ENCODE assay signal across 1 cellular context in genomic region chr2:172427990-172428840, GRCh38.
A peak's percentile ranks its signal among the peaks of the same experiment; 100 is the strongest.
TF ChIP-seq lines count a peak whose summit lies in the region.

No MANE protein-coding gene starts in this region.

TF ChIP-seq in HepG2, 621 proteins besides CTCF, POLR2A, EP300 and RAD21 (continued from another document and continues in another):
- no peak for TF ChIP-seq ARID5B (CRISPR knock-in tag; IDR thresholded peaks at IDR 0.05)
- TF ChIP-seq TRAFD1 (CRISPR knock-in tag; IDR thresholded peaks at IDR 0.05; ENCODE audit: borderline replicate concordance), result no peak
- TF ChIP-seq ZNF232 (CRISPR knock-in tag; IDR thresholded peaks at IDR 0.05; ENCODE audit: borderline replicate concordance), result peak; percentile 68; the same call in 1 of the 2 replicates
- no peak for TF ChIP-seq ZNF724P (CRISPR knock-in tag; IDR thresholded peaks at IDR 0.05; ENCODE audit: borderline replicate concordance)
- TF ChIP-seq MAFF (IDR thresholded peaks at IDR 0.05; ENCODE audit: low read depth, low read length), result no peak
- TF ChIP-seq ZNF788 (CRISPR knock-in tag; IDR thresholded peaks at IDR 0.05; ENCODE audit: borderline replicate concordance), result peak; percentile 43; the same call in 1 of the 2 replicates
- peak; percentile 85 for TF ChIP-seq PHF21A (CRISPR knock-in tag; IDR thresholded peaks at IDR 0.05)
- TF ChIP-seq ZEB1 (IDR thresholded peaks at IDR 0.05; ENCODE audit: insufficient replicate concordance, low read depth), result peak; percentile 82
- TF ChIP-seq, protein P1, sequence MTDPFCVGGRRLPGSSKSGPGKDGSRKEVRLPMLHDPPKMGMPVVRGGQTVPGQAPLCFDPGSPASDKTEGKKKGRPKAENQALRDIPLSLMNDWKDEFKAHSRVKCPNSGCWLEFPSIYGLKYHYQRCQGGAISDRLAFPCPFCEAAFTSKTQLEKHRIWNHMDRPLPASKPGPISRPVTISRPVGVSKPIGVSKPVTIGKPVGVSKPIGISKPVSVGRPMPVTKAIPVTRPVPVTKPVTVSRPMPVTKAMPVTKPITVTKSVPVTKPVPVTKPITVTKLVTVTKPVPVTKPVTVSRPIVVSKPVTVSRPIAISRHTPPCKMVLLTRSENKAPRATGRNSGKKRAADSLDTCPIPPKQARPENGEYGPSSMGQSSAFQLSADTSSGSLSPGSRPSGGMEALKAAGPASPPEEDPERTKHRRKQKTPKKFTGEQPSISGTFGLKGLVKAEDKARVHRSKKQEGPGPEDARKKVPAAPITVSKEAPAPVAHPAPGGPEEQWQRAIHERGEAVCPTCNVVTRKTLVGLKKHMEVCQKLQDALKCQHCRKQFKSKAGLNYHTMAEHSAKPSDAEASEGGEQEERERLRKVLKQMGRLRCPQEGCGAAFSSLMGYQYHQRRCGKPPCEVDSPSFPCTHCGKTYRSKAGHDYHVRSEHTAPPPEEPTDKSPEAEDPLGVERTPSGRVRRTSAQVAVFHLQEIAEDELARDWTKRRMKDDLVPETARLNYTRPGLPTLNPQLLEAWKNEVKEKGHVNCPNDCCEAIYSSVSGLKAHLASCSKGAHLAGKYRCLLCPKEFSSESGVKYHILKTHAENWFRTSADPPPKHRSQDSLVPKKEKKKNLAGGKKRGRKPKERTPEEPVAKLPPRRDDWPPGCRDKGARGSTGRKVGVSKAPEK (CRISPR knock-in tag; IDR thresholded peaks at IDR 0.05; ENCODE audit: borderline replicate concordance), result no peak
- peak; percentile 56 for TF ChIP-seq ZNF687 (CRISPR knock-in tag; IDR thresholded peaks at IDR 0.05)
- TF ChIP-seq, protein P2, sequence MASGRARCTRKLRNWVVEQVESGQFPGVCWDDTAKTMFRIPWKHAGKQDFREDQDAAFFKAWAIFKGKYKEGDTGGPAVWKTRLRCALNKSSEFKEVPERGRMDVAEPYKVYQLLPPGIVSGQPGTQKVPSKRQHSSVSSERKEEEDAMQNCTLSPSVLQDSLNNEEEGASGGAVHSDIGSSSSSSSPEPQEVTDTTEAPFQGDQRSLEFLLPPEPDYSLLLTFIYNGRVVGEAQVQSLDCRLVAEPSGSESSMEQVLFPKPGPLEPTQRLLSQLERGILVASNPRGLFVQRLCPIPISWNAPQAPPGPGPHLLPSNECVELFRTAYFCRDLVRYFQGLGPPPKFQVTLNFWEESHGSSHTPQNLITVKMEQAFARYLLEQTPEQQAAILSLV (CRISPR knock-in tag; IDR thresholded peaks at IDR 0.05; ENCODE audit: borderline replicate concordance), result no peak
- TF ChIP-seq ZKSCAN5 (CRISPR knock-in tag; IDR thresholded peaks at IDR 0.05), result no peak; the same call in 1 of the 2 replicates
- TF ChIP-seq SRSF4 (IDR thresholded peaks at IDR 0.05; ENCODE audit: low read depth, low read length, poor library complexity, severe bottlenecking), result no peak
- peak; percentile 42; the same call in 1 of the 2 replicates for TF ChIP-seq HNF4G (IDR thresholded peaks at IDR 0.05; ENCODE audit: borderline replicate concordance, low read depth, low read length)
- no peak for TF ChIP-seq HNF4G (CRISPR knock-in tag; IDR thresholded peaks at IDR 0.05; ENCODE audit: borderline replicate concordance, low read depth)
- TF ChIP-seq, protein P3, sequence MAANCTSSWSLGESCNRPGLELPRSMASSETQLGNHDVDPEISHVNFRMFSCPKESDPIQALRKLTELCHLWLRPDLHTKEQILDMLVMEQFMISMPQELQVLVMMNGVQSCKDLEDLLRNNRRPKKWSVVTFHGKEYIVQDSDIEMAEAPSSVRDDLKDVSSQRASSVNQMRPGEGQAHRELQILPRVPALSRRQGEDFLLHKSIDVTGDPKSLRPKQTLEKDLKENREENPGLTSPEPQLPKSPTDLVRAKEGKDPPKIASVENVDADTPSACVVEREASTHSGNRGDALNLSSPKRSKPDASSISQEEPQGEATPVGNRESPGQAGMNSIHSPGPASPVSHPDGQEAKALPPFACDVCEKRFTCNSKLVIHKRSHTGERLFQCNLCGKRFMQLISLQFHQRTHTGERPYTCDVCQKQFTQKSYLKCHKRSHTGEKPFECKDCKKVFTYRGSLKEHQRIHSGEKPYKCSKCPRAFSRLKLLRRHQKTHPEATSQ (CRISPR knock-in tag; IDR thresholded peaks at IDR 0.05; ENCODE audit: borderline replicate concordance), result 0 out of 2 replicates have a peak, but pooled peaks have one; percentile 21
- no peak for TF ChIP-seq ZNF382 (CRISPR knock-in tag; IDR thresholded peaks at IDR 0.05; ENCODE audit: borderline replicate concordance)
- TF ChIP-seq KDM4B (CRISPR knock-in tag; IDR thresholded peaks at IDR 0.05), result no peak
- TF ChIP-seq LCORL (IDR thresholded peaks at IDR 0.05), result no peak
- 0 out of 2 replicates have a peak, but pooled peaks have one; percentile 47 for TF ChIP-seq LCORL (CRISPR knock-in tag; IDR thresholded peaks at IDR 0.05)
- no peak for TF ChIP-seq SUZ12 (IDR thresholded peaks at IDR 0.05; ENCODE audit: low read depth, low read length)
- TF ChIP-seq, protein P4, sequence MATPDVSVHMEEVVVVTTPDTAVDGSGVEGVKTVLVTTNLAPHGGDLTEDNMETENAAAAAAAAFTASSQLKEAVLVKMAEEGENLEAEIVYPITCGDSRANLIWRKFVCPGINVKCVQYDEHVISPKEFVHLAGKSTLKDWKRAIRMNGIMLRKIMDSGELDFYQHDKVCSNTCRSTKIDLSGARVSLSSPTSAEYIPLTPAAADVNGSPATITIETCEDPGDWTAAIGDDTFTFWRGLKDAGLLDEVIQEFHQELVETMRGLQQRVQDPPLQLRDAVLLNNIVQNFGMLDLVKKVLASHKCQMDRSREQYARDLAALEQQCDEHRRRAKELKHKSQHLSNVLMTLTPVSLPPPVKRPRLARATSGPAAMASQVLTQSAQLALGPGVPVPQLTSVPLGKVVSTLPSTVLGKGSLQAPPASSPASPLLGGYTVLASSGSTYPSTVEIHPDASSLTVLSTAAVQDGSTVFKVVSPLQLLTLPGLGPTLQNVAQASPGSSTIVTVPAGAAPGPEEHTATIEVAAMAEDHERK (CRISPR knock-in tag; IDR thresholded peaks at IDR 0.05; ENCODE audit: low read depth), result no peak
- TF ChIP-seq ZNF282 (IDR thresholded peaks at IDR 0.05; ENCODE audit: partially characterized antibody), result no peak
- TF ChIP-seq ZNF557 (CRISPR knock-in tag; IDR thresholded peaks at IDR 0.05), result peak; percentile 32; the same call in 1 of the 2 replicates
- no peak for TF ChIP-seq MZF1 (CRISPR knock-in tag; IDR thresholded peaks at IDR 0.05; ENCODE audit: borderline replicate concordance)
- TF ChIP-seq, protein P5, sequence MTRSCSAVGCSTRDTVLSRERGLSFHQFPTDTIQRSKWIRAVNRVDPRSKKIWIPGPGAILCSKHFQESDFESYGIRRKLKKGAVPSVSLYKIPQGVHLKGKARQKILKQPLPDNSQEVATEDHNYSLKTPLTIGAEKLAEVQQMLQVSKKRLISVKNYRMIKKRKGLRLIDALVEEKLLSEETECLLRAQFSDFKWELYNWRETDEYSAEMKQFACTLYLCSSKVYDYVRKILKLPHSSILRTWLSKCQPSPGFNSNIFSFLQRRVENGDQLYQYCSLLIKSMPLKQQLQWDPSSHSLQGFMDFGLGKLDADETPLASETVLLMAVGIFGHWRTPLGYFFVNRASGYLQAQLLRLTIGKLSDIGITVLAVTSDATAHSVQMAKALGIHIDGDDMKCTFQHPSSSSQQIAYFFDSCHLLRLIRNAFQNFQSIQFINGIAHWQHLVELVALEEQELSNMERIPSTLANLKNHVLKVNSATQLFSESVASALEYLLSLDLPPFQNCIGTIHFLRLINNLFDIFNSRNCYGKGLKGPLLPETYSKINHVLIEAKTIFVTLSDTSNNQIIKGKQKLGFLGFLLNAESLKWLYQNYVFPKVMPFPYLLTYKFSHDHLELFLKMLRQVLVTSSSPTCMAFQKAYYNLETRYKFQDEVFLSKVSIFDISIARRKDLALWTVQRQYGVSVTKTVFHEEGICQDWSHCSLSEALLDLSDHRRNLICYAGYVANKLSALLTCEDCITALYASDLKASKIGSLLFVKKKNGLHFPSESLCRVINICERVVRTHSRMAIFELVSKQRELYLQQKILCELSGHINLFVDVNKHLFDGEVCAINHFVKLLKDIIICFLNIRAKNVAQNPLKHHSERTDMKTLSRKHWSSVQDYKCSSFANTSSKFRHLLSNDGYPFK (CRISPR knock-in tag; IDR thresholded peaks at IDR 0.05; ENCODE audit: borderline replicate concordance), result no peak
- no peak for TF ChIP-seq RARG (CRISPR knock-in tag; IDR thresholded peaks at IDR 0.05; ENCODE audit: low read depth)
- TF ChIP-seq ZNF549 (CRISPR knock-in tag; IDR thresholded peaks at IDR 0.05), result no peak
- no peak for TF ChIP-seq LBX2 (CRISPR knock-in tag; IDR thresholded peaks at IDR 0.05; ENCODE audit: borderline replicate concordance)
- TF ChIP-seq MBD4 (IDR thresholded peaks at IDR 0.05; ENCODE audit: borderline replicate concordance, low read length), result no peak
- TF ChIP-seq FOXK2 (IDR thresholded peaks at IDR 0.05), result 0 out of 2 replicates have a peak, but pooled peaks have one; percentile 22
